In genomic region chr12:43728117-43728516, GRCh38 we compare ENCODE assay signal across 10 cellular contexts. TPM values are rescaled to one million over a fixed set of nuclear protein-coding genes. Genes with fewer than 3 reads are reported as not detected.
DNase-seq lines count a peak whose midpoint lies in the region; ATAC-seq, FAIRE-seq and TF ChIP-seq lines count a peak whose summit lies in the region.
"Had no signal": no experiment of that assay in that cellular context is flagged by ENCODE, and none has a peak within 500 bp of the region (broad histone marks: within the 10 kb centered on the region; RNA-seq: fewer than 3 reads in every experiment).

No MANE protein-coding gene starts in this region.

- no peak overlapping the region for H3K4me3 Mint-ChIP-seq in nephron progenitor cell

- ATAC-seq in HG03432 (IDR thresholded peaks at IDR 0.05; ENCODE audit: unreplicated experiment): no peak

- peaks cover 10% of the 10 kb centered on the region for H3K9me3 Mint-ChIP-seq in nephron progenitor cell

- no peak overlapping the region for H2AFZ ChIP-seq in neuronal stem cell (ENCODE audit: low read length)

- H2BK15ac ChIP-seq in neuronal stem cell (ENCODE audit: low read length): no peak overlapping the region

- H4K91ac ChIP-seq in neuronal stem cell (ENCODE audit: low read depth, low read length, poor library complexity): no peak overlapping the region

- H3K27me3 Mint-ChIP-seq in nephron progenitor cell (ENCODE audit: low read depth, poor library complexity): no peaks in the 10 kb centered on the region

- no peak overlapping the region for H3K23ac ChIP-seq in neuronal stem cell (ENCODE audit: low read depth, low read length, poor library complexity)

- H3K4me3 ChIP-seq in bronchial epithelial cell (ENCODE audit: low read depth, low read length): no peak overlapping the region
- H3K4me3 ChIP-seq in neuronal stem cell (ENCODE audit: low read length in 2 of 2): no peak overlapping the region
- no peak overlapping the region for H3K4me3 ChIP-seq in brain microvascular endothelial cell (ENCODE audit: low read depth, low read length)

- H2BK120ac ChIP-seq in neuronal stem cell (ENCODE audit: low read depth, low read length): no peak overlapping the region

- in situ Hi-C loops in KBM-7 (cut with MboI; ENCODE audit: low pct_unique_long_range_greater_than_20kb, low sequenced_read_pairs) (no loop called here), brain microvascular endothelial cell (cut with HindIII; ENCODE audit: low pct_ligation_motif_present, low sequenced_read_pairs) (no loop called here)

- no peaks in the 10 kb centered on the region for H3K4me1 ChIP-seq in neuronal stem cell (ENCODE audit: control insufficient read depth in 2 of 2, insufficient read depth in 1 of 2, low read depth in 1 of 2, low read length in 2 of 2)

- no peaks in the 10 kb centered on the region for H3K79me1 ChIP-seq in neuronal stem cell (ENCODE audit: low read depth, low read length)

- FAIRE-seq in bronchial epithelial cell (lab: Jason Lieb, UNC): no peak

- no peak overlapping the region for H3K9ac ChIP-seq in neuronal stem cell (ENCODE audit: low read depth, low read length, poor library complexity)

- H3K27ac ChIP-seq in neuronal stem cell (replicated peaks; ENCODE audit: low read length) (no peak overlapping the region), brain microvascular endothelial cell (no peak overlapping the region)

- H3K4me2 ChIP-seq in neuronal stem cell (ENCODE audit: insufficient read depth, low read length, poor library complexity, severe bottlenecking): no peak overlapping the region

- H2BK5ac ChIP-seq in neuronal stem cell (ENCODE audit: low read length): no peak overlapping the region

- H3K14ac ChIP-seq in neuronal stem cell (ENCODE audit: low read length): no peak overlapping the region

- TF ChIP-seq CTCF in bronchial epithelial cell (IDR thresholded peaks at IDR 0.05; ENCODE audit: insufficient read depth, low read length, severe bottlenecking): no peak
- TF ChIP-seq CTCF in nephron progenitor cell (IDR thresholded peaks at IDR 0.05): peak; percentile 28
- no peak for TF ChIP-seq CTCF in brain microvascular endothelial cell (IDR thresholded peaks at IDR 0.05; ENCODE audit: low read depth, low read length, missing control alignments)

- DNase-seq in NCI-H1105 treated with DMSO at 0.1 percent for 48 hours (lab: John Stamatoyannopoulos, UW) (peak; percentile 12), NCI-H1105 (lab: John Stamatoyannopoulos, UW) (no peak), KBM-7 (peak; percentile 15), bronchial epithelial cell (ENCODE audit: low read depth) (peak; percentile 15), nephron progenitor cell (no peak), neuronal stem cell (ENCODE audit: low spot score) (no peak), brain microvascular endothelial cell (no peak)
- DNase-seq: effector CD8-positive, alpha-beta T cell; nucleus accumbens had no signal

- WGBS in neuronal stem cell (ENCODE audit: extremely low coverage in 2 of 2, insufficient read length in 2 of 2, insufficient replicate concordance in 1 of 2), 2 donors: no CpG with 5 or more reads among the region's 2 CpGs

- no peak overlapping the region for H4K8ac ChIP-seq in neuronal stem cell (ENCODE audit: low read depth, low read length)

- H3K9me3 ChIP-seq in neuronal stem cell (replicated peaks in 1 of 2; ENCODE audit: control insufficient read depth in 2 of 2, insufficient read depth in 1 of 2, low read depth in 1 of 2, low read length in 2 of 2): no peaks in the 10 kb centered on the region

- no peak overlapping the region for H2AK5ac ChIP-seq in neuronal stem cell (ENCODE audit: low read depth, low read length)

- H3K18ac ChIP-seq in neuronal stem cell (ENCODE audit: low read length): no peak overlapping the region

- H3K27ac Mint-ChIP-seq in nephron progenitor cell: no peak overlapping the region

- H3K36me3 ChIP-seq in bronchial epithelial cell (ENCODE audit: control insufficient read depth, insufficient read depth, low read length) (no peaks in the 10 kb centered on the region), neuronal stem cell (replicated peaks in 1 of 2; ENCODE audit: control insufficient read depth in 2 of 2, insufficient read depth in 2 of 2, low read length in 2 of 2) (no peaks in the 10 kb centered on the region), brain microvascular endothelial cell (replicated peaks) (peaks cover 2% of the 10 kb centered on the region)

- peaks cover 2% of the 10 kb centered on the region for H3K4me1 Mint-ChIP-seq in nephron progenitor cell

- H3K27me3 ChIP-seq in bronchial epithelial cell (ENCODE audit: control insufficient read depth, insufficient read depth, low read length): no peaks in the 10 kb centered on the region
- no peaks in the 10 kb centered on the region for H3K27me3 ChIP-seq in neuronal stem cell (ENCODE audit: control insufficient read depth in 3 of 3, insufficient read depth in 3 of 3, low read depth in 1 of 3, low read length in 3 of 3)
- H3K27me3 ChIP-seq in brain microvascular endothelial cell (replicated peaks): no peaks in the 10 kb centered on the region

- H3K36me3 Mint-ChIP-seq in nephron progenitor cell (ENCODE audit: low read depth): peaks cover 16% of the 10 kb centered on the region

- H2BK12ac ChIP-seq in neuronal stem cell (ENCODE audit: low read length): no peak overlapping the region

- H3K4ac ChIP-seq in neuronal stem cell (ENCODE audit: low read length): no peak overlapping the region

RNA-seq across cellular contexts. Expression of gene PUS7L, which starts 30.5 kb away (rescaled TPM):
- total RNA-seq in bronchial epithelial cell: 9.7 and 12.6 TPM in 2 replicates
- 13.5 TPM for polyA plus RNA-seq in neuronal stem cell (2013, experiment 1 of 2)
- polyA plus RNA-seq in neuronal stem cell (2013, experiment 2 of 2): 13.8 TPM

RNA-seq across cellular contexts. Expression of gene IRAK4, which starts 30.6 kb away (rescaled TPM):
- 10.6 and 11.1 TPM in 2 replicates for total RNA-seq in bronchial epithelial cell
- 3.2 TPM for polyA plus RNA-seq in neuronal stem cell (2013, experiment 1 of 2)
- 3.0 TPM for polyA plus RNA-seq in neuronal stem cell (2013, experiment 2 of 2)

Comparison
In these comparisons a context has a peak if more than half of its experiments do, and no peak if none do; other contexts are left out.
1. DNase-seq: peak in NCI-H1105 treated with DMSO at 0.1 percent for 48 hours (single experiment), KBM-7 (single experiment) and bronchial epithelial cell (single experiment); none in NCI-H1105 (single experiment), nephron progenitor cell (single experiment), neuronal stem cell (single experiment) and brain microvascular endothelial cell (single experiment).